ENCODE assay signal across 8 cellular contexts in the genomic region with DNA sequence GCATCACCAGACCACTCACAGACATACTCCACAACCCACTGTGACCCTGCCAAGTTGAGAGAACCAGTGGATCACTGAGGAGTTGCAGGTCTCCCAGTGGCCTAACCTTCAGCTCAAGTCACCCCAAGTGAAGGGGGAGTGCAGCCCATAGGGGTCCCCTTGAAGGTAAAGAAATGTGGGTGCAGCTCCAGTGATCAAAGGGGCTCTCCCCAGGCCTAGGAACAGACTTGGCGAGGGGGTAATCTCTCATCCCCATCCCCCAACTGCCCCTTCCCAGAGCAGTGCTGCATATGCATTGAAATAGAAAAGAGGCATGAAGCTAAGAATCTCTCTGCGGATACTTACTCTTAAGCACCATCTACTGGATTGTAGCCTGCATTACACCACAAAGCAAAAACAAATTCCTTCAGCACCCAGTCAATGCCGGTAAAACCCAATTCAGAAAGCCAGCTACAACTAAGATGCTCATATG. TPM values are rescaled to one million over a fixed set of nuclear protein-coding genes. Genes with fewer than 3 reads are reported as not detected.
DNase-seq lines count a peak whose midpoint lies in the region; ATAC-seq and TF ChIP-seq lines count a peak whose summit lies in the region.

No MANE protein-coding gene starts in this region.

- H3K36me3 Mint-ChIP-seq in CD8-positive, alpha-beta T cell, result no peaks in the 10 kb centered on the region

- peak; percentile 55 for TF ChIP-seq CTCF in CD8-positive, alpha-beta T cell (IDR thresholded peaks at IDR 0.05)
- TF ChIP-seq CTCF in LNCAP (IDR thresholded peaks at IDR 0.05), result peak; percentile 50
- peak; percentile 27 to 53 (median 41) for TF ChIP-seq CTCF in adrenal gland (IDR thresholded peaks at IDR 0.05)
- TF ChIP-seq CTCF in coronary artery (IDR thresholded peaks at IDR 0.05), result no peak

- no peak overlapping the region for H3K4me3 Mint-ChIP-seq in CD8-positive, alpha-beta T cell

- POLR2A ChIA-PET in CD8-positive, alpha-beta T cell (lab: Charles Lee), result interaction anchor here (0.7 kb wide), 1 partner anchor 176 kb away, joined by 3 read pairs; no protein-coding TSS in a partner anchor

- no peak overlapping the region for H3K4me3 ChIP-seq in CD8-positive, alpha-beta T cell (ENCODE audit: low read depth, low read length)
- no peak overlapping the region for H3K4me3 ChIP-seq in adrenal gland
- no peak overlapping the region for H3K4me3 ChIP-seq in coronary artery

- H3K9me3 Mint-ChIP-seq in CD8-positive, alpha-beta T cell, result no peaks in the 10 kb centered on the region

- no peak overlapping the region for H3K27ac ChIP-seq in CD8-positive, alpha-beta T cell (ENCODE audit: low read depth, low read length)
- H3K27ac ChIP-seq in adrenal gland (no peak overlapping the region), coronary artery (no peak overlapping the region)

- no peaks in the 10 kb centered on the region for H3K36me3 ChIP-seq in CD8-positive, alpha-beta T cell (ENCODE audit: insufficient read depth, low read length)
- H3K36me3 ChIP-seq in adrenal gland (replicated peaks in 1 of 2), result no peaks in the 10 kb centered on the region

- intact Hi-C loops in CD8-positive, alpha-beta T cell (cut with DNase I, micrococcal nuclease), result loop anchor here (1.0 to 2.0 kb wide), 2 partner anchors 28 to 175 kb away; partner anchors contain the start of gene MAGEE1 (in 1 of the 2)
- intact Hi-C loops in adrenal gland (cut with DNase I), result no loop called here
- intact Hi-C loops in left colon (cut with DNase I, micrococcal nuclease), result no loop called here
- intact Hi-C loops in sciatic nerve (cut with DNase I), result no loop called here

- no peaks in the 10 kb centered on the region for H3K4me1 ChIP-seq in CD8-positive, alpha-beta T cell (ENCODE audit: insufficient read depth, low read length)
- H3K4me1 ChIP-seq in adrenal gland (replicated peaks in 1 of 2), result no peaks in the 10 kb centered on the region

- H3K4me1 Mint-ChIP-seq in CD8-positive, alpha-beta T cell (ENCODE audit: low read depth), result peaks cover 4% of the 10 kb centered on the region

- peak in 1 of 7 experiments; percentile 0 for DNase-seq in CD8-positive, alpha-beta T cell
- DNase-seq in adrenal gland (peak in 1 of 7 donors; percentile 0), left colon (no peak), coronary artery (ENCODE audit: low spot score) (no peak), sciatic nerve (ENCODE audit: low spot score) (no peak), NCI-H1930 (lab: John Stamatoyannopoulos, UW) (no peak)

- CTCF ChIA-PET in CD8-positive, alpha-beta T cell (lab: Charles Lee), result interaction anchor here (0.9 to 2.7 kb wide), 6 partner anchors 28 to 235 kb away, joined by 3 to 35 read pairs (median 4); partner anchors contain the start of gene MAGEE1

- no peaks in the 10 kb centered on the region for H3K27me3 ChIP-seq in CD8-positive, alpha-beta T cell (ENCODE audit: insufficient read depth, low read length)
- no peaks in the 10 kb centered on the region for H3K27me3 ChIP-seq in adrenal gland

- H3K27ac Mint-ChIP-seq in CD8-positive, alpha-beta T cell, result no peak overlapping the region

- H3K9me3 ChIP-seq in CD8-positive, alpha-beta T cell (ENCODE audit: low read length), result no peaks in the 10 kb centered on the region
- H3K9me3 ChIP-seq in adrenal gland (replicated peaks in 1 of 3), result no peaks in the 10 kb centered on the region

- TF ChIP-seq POLR2A in adrenal gland (IDR thresholded peaks at IDR 0.05), result no peak

- H3K27me3 Mint-ChIP-seq in CD8-positive, alpha-beta T cell (ENCODE audit: low read depth), result no peaks in the 10 kb centered on the region

- 6 to 23% (median 16%) methylated on average over 2 to 3 of the region's 3 CpGs for WGBS in adrenal gland, 4 donors

- ATAC-seq in CD8-positive, alpha-beta T cell, result peak; percentile 58
- ATAC-seq in GM18868 (IDR thresholded peaks at IDR 0.05; ENCODE audit: unreplicated experiment), result peak; percentile 90
- peak; percentile 44 for ATAC-seq in left colon
- no peak for ATAC-seq in sciatic nerve

RNA-seq across cellular contexts. Expression of gene MAGEE1, which starts 27.0 kb away (rescaled TPM):
- 10 to 100 TPM; 11.4 to 14.1 TPM for total RNA-seq in CD8-positive, alpha-beta T cell
- 1 to 10 TPM; 2.7 to 6.1 (median 4.2) TPM for total RNA-seq in adrenal gland
- 1 to 10 TPM; 1.4 to 4.2 (median 2.5) TPM for polyA plus RNA-seq in adrenal gland
- total RNA-seq in left colon, result 1 to 10 TPM in 1 of 2 donors, under 1 TPM in 1; 0.64 to 1.3 TPM
- 5.8 TPM for total RNA-seq in sciatic nerve

Comparison
In these comparisons a context has a peak if more than half of its experiments do, and no peak if none do; other contexts are left out.
1. intact Hi-C loops: an anchor here in CD8-positive, alpha-beta T cell (1.0 to 2.0 kb wide); none called in adrenal gland, left colon and sciatic nerve.